ENCODE assay signal across 8 cellular contexts in the genomic region with DNA sequence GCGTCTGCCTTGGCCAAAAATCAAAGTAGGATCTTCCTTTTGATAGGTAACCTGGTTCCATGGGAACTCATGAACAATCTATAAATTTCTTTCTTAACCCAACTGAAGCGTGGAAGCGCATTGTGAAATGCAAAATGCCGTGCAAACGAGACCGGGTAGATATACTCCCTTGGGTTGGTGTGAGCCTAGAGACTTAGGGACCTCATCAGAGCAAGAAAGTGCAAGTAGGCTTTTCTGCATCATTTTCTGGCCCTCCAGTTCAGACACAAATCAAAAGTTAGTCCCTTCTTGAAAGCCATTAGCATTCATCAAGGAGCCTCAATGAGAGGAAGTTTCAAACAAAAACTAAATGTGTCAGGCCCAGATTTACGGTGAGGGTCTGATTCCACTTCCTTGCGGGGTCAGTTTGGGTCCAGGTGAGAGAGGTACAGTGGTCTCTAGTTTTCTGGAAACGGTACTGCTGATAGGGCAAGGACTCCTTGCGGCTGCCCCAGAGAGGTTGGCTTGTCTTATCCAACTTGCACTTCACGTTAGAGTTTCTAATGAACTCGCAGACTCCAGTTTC. TPM values are rescaled to one million over a fixed set of nuclear protein-coding genes. Genes with fewer than 3 reads are reported as not detected.
A peak's percentile ranks its signal among the peaks of the same experiment; 100 is the strongest.
DNase-seq lines count a peak whose midpoint lies in the region; ATAC-seq lines count a peak whose summit lies in the region.

No MANE protein-coding gene starts in this region.

- no peaks in the 10 kb centered on the region for H3K36me3 ChIP-seq in mesodermal cell (ENCODE audit: control insufficient read depth, insufficient read depth, low read length)

- H3K4me1 ChIP-seq in mesodermal cell (ENCODE audit: control insufficient read depth, insufficient read depth, low read length, poor library complexity, severe bottlenecking) = no peaks in the 10 kb centered on the region

- peak; percentile 49 for DNase-seq in DMS53 (lab: John Stamatoyannopoulos, UW)
- peak; percentile 32 to 36 for DNase-seq in Kasumi-1 (lab: John Stamatoyannopoulos, UW)
- peak in 3 of 61 donors; percentile 18 to 50 (median 35) for DNase-seq in caudate nucleus (lab: John Stamatoyannopoulos, UW)
- DNase-seq in DMS153 treated with DMSO at 0.1 percent for 48 hours (lab: John Stamatoyannopoulos, UW; ENCODE audit: unreplicated experiment) = no peak
- DNase-seq in NCI-H446 (lab: John Stamatoyannopoulos, UW) = no peak
- no peak for DNase-seq in activated CD4-positive, alpha-beta T cell treated with anti-CD3 and anti-CD28 coated beads, Interleukin-2, amount 50 U/mL, for 4 hours

- peak overlapping the region; percentile 63 for H3K27ac ChIP-seq in caudate nucleus (ENCODE audit: low read depth, low read length)
- no peak overlapping the region for H3K27ac ChIP-seq in mesodermal cell (ENCODE audit: low read depth, low read length, severe bottlenecking)

- H3K9me3 ChIP-seq in mesodermal cell (ENCODE audit: control insufficient read depth, low read length) = no peaks in the 10 kb centered on the region

- peak overlapping the region; percentile 59 for H3K4me3 ChIP-seq in mesodermal cell (ENCODE audit: extremely low read depth, insufficient read depth, low read length, poor library complexity, severe bottlenecking)

- 37 to 63% methylated on average over 6 of the region's 12 CpGs for WGBS in mesodermal cell (ENCODE audit: insufficient coverage in 2 of 2), 2 experiments

- peak; percentile 4 for ATAC-seq in GM21717 (IDR thresholded peaks at IDR 0.05; ENCODE audit: unreplicated experiment)

RNA-seq across cellular contexts. Expression of a gene that starts 5.3 kb away (rescaled TPM):
- polyA plus RNA-seq in mesodermal cell (2013, experiment 1 of 2) = 9.6 TPM
- polyA plus RNA-seq in mesodermal cell (2013, experiment 2 of 2) = 11.8 TPM

Comparison
In these comparisons a context has a peak if more than half of its experiments do, and no peak if none do; other contexts are left out.
1. DNase-seq: peak in DMS53 (single experiment) and Kasumi-1 (2 of 2); none in DMS153 treated with DMSO at 0.1 percent for 48 hours (single experiment), NCI-H446 (0 of 2) and activated CD4-positive, alpha-beta T cell treated with anti-CD3 and anti-CD28 coated beads, Interleukin-2, amount 50 U/mL, for 4 hours (0 of 2).